ENCODE assay signal across 1 cellular context in genomic region chr17:51153210-51154072, GRCh38.
A peak's percentile ranks its signal among the peaks of the same experiment; 100 is the strongest.
TF ChIP-seq lines count a peak whose summit lies in the region.

Gene NME1, plus strand, starts transcription at chr17:51153559. Its CDS starts 2,096 bp downstream, at chr17:51155655.

TF ChIP-seq in SK-N-SH, 30 proteins besides CTCF, POLR2A, EP300 and RAD21 (continued from another document):
- TF ChIP-seq, protein P1, sequence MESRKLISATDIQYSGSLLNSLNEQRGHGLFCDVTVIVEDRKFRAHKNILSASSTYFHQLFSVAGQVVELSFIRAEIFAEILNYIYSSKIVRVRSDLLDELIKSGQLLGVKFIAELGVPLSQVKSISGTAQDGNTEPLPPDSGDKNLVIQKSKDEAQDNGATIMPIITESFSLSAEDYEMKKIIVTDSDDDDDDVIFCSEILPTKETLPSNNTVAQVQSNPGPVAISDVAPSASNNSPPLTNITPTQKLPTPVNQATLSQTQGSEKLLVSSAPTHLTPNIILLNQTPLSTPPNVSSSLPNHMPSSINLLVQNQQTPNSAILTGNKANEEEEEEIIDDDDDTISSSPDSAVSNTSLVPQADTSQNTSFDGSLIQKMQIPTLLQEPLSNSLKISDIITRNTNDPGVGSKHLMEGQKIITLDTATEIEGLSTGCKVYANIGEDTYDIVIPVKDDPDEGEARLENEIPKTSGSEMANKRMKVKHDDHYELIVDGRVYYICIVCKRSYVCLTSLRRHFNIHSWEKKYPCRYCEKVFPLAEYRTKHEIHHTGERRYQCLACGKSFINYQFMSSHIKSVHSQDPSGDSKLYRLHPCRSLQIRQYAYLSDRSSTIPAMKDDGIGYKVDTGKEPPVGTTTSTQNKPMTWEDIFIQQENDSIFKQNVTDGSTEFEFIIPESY (IDR thresholded peaks at IDR 0.05; ENCODE audit: borderline replicate concordance, low read depth), result no peak
- peak; percentile 96 for TF ChIP-seq SMC3 (IDR thresholded peaks at IDR 0.05; ENCODE audit: low read depth, low read length)
- peak; percentile 94 for TF ChIP-seq RCOR1 (IDR thresholded peaks at IDR 0.05; ENCODE audit: low read length)
- peak; percentile 100 for TF ChIP-seq GABPA (IDR thresholded peaks at IDR 0.05; ENCODE audit: low read depth)
- TF ChIP-seq NFIC (IDR thresholded peaks at IDR 0.05; ENCODE audit: borderline replicate concordance), result no peak
- no peak for TF ChIP-seq EZH2phosphoT487 (IDR thresholded peaks at IDR 0.05; ENCODE audit: borderline replicate concordance, low read depth)
- TF ChIP-seq RXRA (IDR thresholded peaks at IDR 0.05; ENCODE audit: borderline replicate concordance, low read depth), result no peak
- peak; percentile 99 for TF ChIP-seq TAF1 (IDR thresholded peaks at IDR 0.05; ENCODE audit: borderline replicate concordance, low read depth, low read length)
- TF ChIP-seq SIN3A (IDR thresholded peaks at IDR 0.05; ENCODE audit: borderline replicate concordance, low read depth, low read length), result peak; percentile 100
- TF ChIP-seq ELF1 (IDR thresholded peaks at IDR 0.05), result peak; percentile 88
- peak; percentile 84; the same call in 1 of the 2 replicates for TF ChIP-seq FOSL2 (IDR thresholded peaks at IDR 0.05; ENCODE audit: borderline replicate concordance, low read depth)
- no peak for TF ChIP-seq FOXM1 (IDR thresholded peaks at IDR 0.05; ENCODE audit: low read depth)
- TF ChIP-seq MAX (IDR thresholded peaks at IDR 0.05; ENCODE audit: low read depth), result peak; percentile 100
- TF ChIP-seq TEAD4 (IDR thresholded peaks at IDR 0.05; ENCODE audit: borderline replicate concordance, insufficient read depth), result no peak
- TF ChIP-seq REST (IDR thresholded peaks at IDR 0.05; ENCODE audit: low read depth, low read length), result peak; percentile 83
- 0 out of 2 replicates have a peak, but pooled peaks have one; percentile 8 for TF ChIP-seq NRF1 (IDR thresholded peaks at IDR 0.05; ENCODE audit: low read depth, low read length)
- TF ChIP-seq FOXJ3 (CRISPR knock-in tag; IDR thresholded peaks at IDR 0.05), result peak; percentile 93
- TF ChIP-seq POLR2AphosphoS5 (IDR thresholded peaks at IDR 0.05; ENCODE audit: low read depth, low read length), result peak; percentile 92
- peak; percentile 97 for TF ChIP-seq CHD2 (IDR thresholded peaks at IDR 0.05; ENCODE audit: low read length, partially characterized antibody)
- peak; percentile 83 for TF ChIP-seq YY1 (IDR thresholded peaks at IDR 0.05; ENCODE audit: low read depth)
- TF ChIP-seq PBX3 (IDR thresholded peaks at IDR 0.05), result peak; percentile 58; the same call in 1 of the 2 replicates
